In the genomic region with DNA sequence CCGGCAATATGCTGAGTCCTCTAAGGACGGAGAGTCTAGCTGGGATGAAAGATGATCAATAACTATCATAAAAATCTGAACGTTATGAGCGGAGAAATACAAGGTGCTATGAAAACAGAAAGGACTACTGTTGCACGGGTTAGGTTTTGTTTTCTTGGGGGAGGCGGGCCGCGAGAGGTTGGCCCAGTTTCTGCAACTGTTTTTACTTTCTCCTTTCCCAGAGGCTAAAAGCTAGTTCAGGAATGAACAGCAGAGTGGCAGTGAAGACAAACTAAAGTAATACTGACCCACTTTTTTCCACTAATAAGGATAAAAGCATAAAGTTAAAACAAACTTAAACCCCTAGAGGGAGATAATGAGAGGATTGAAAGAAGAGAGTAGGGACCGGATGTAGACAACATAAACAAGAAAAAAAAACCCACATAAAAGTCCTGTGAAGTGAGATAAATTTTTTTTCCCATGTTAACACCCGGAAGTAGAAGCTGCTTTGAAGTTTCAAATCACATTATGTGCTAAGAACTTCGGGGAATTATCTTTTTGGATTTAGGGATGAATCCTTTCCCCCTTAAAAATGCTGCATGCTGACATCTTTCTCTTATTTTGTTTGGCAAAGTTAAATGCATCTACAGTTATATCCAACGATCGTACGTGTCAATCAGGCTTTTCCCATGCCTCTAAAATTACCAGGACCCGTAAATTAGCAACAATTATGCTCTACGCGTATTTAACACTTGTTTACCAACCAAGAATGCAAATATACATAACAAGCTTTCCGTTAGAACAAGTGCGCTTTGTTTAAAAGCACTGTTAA, we compare ENCODE assay signal across 8 cellular contexts. TPM values are rescaled to one million over a fixed set of nuclear protein-coding genes. Genes with fewer than 3 reads are reported as not detected.
A peak's percentile ranks its signal among the peaks of the same experiment; 100 is the strongest.
DNase-seq lines count a peak whose midpoint lies in the region; ATAC-seq, FAIRE-seq and TF ChIP-seq lines count a peak whose summit lies in the region.

No MANE protein-coding gene starts in this region.

- intact Hi-C loops in kidney (cut with DNase I): loop anchor here (10.0 kb wide), 1 partner anchor 166 kb away; no protein-coding TSS in a partner anchor

- H3K4me3 ChIP-seq in DOHH2 (ENCODE audit: low read length) (peak overlapping the region; percentile 81), kidney (ENCODE audit: low read length in 2 of 2) (peak overlapping the region; percentile 93 to 98)

- FAIRE-seq in kidney (lab: Jason Lieb, UNC): peak; percentile 46

- H3K9me3 Mint-ChIP-seq in T-cell: no peaks in the 10 kb centered on the region

- H3K4me3 Mint-ChIP-seq in T-cell: peak overlapping the region; percentile 89 to 98 (median 95)

- CTCF ChIA-PET in T-cell (lab: Charles Lee): interaction anchor here (0.6 to 4.2 kb wide), 29 partner anchors 11 to 186 kb away, joined by 3 to 49 read pairs (median 5); a partner anchor contains a TSS

- peak overlapping the region; percentile 90 to 93 for H3K27ac Mint-ChIP-seq in T-cell

- peaks cover 35% of the 10 kb centered on the region for H3K79me2 ChIP-seq in DOHH2 (ENCODE audit: control insufficient read depth, low read length)

- peaks cover 33 to 38% (median 38%) of the 10 kb centered on the region in 3 donors for H3K4me1 Mint-ChIP-seq in T-cell

- H3K27ac ChIP-seq in DOHH2 (ENCODE audit: low read depth, low read length) (peak overlapping the region; percentile 93), caudate nucleus (ENCODE audit: low read depth, low read length) (peak overlapping the region; percentile 89), kidney (ENCODE audit: low read depth in 2 of 2, low read length in 2 of 2) (peak overlapping the region; percentile 90 to 93)

- TF ChIP-seq CTCF in DOHH2 (IDR thresholded peaks at IDR 0.05; ENCODE audit: low read depth, low read length, poor library complexity, severe bottlenecking): peak; percentile 64
- peak; percentile 42 for TF ChIP-seq CTCF in LNCAP (IDR thresholded peaks at IDR 0.05)
- TF ChIP-seq CTCF in kidney (IDR thresholded peaks at IDR 0.05; ENCODE audit: borderline replicate concordance, extremely low read depth, insufficient read depth): peak; percentile 14

- H3K4me2 ChIP-seq in DOHH2 (ENCODE audit: low read length): peak overlapping the region; percentile 97

- peaks cover 4% of the 10 kb centered on the region for H4K20me1 ChIP-seq in DOHH2 (ENCODE audit: control insufficient read depth, insufficient read depth, low read depth, low read length)

- peak in 27 of 34 experiments; percentile 7 to 61 (median 26) for DNase-seq in T-cell
- peak in 15 of 61 donors; percentile 5 to 54 (median 40) for DNase-seq in caudate nucleus (lab: John Stamatoyannopoulos, UW)
- no peak for DNase-seq in kidney
- peak; percentile 39 for DNase-seq in stimulated activated CD4-positive, alpha-beta T cell treated with anti-CD3 and anti-CD28 coated beads, Interleukin-4, amount 100 ng/mL, for 1 hour

- no peaks in the 10 kb centered on the region for H3K27me3 ChIP-seq in DOHH2 (ENCODE audit: control insufficient read depth, low read length)

- ATAC-seq in GM21717 (IDR thresholded peaks at IDR 0.05; ENCODE audit: unreplicated experiment): peak; percentile 25
- peak; percentile 2 to 30 (median 10) for ATAC-seq in T-cell (replicated peaks in 1 of 4)
- no peak for ATAC-seq in GM21360 (IDR thresholded peaks at IDR 0.05; ENCODE audit: unreplicated experiment)

- H3K27me3 Mint-ChIP-seq in T-cell: no peaks in the 10 kb centered on the region

- POLR2A ChIA-PET in T-cell (lab: Charles Lee): interaction anchor here (0.6 to 4.4 kb wide), 10 partner anchors 10 to 147 kb away, joined by 3 to 53 read pairs (median 4); a partner anchor contains a TSS

- no peaks in the 10 kb centered on the region for H3K9me2 ChIP-seq in DOHH2 (replicated peaks; ENCODE audit: control insufficient read depth, low read length)

- H3K36me3 Mint-ChIP-seq in T-cell: no peaks in the 10 kb centered on the region

- H3K36me3 ChIP-seq in DOHH2 (ENCODE audit: control insufficient read depth, low read length): peaks cover 11% of the 10 kb centered on the region; the same call in 1 of the 2 replicates
- H3K36me3 ChIP-seq in kidney (ENCODE audit: control insufficient read depth in 1 of 2, insufficient read depth in 2 of 2, low read length in 2 of 2): no peaks in the 10 kb centered on the region

- H3K9ac ChIP-seq in kidney (ENCODE audit: low read length in 2 of 2): peak overlapping the region; percentile 92 to 94

- H3K9me3 ChIP-seq in DOHH2 (ENCODE audit: control insufficient read depth, insufficient read depth, low read length): no peaks in the 10 kb centered on the region
- H3K9me3 ChIP-seq in kidney (ENCODE audit: control insufficient read depth in 1 of 2, low read length in 2 of 2): no peaks in the 10 kb centered on the region

- H3K4me1 ChIP-seq in DOHH2 (ENCODE audit: control insufficient read depth, low read length): peaks cover 54% of the 10 kb centered on the region
- peaks cover 2 to 7% of the 10 kb centered on the region in 2 donors for H3K4me1 ChIP-seq in kidney (ENCODE audit: control insufficient read depth in 1 of 2, insufficient read depth in 1 of 2, low read depth in 1 of 2, low read length in 2 of 2)

- peaks cover 18% of the 10 kb centered on the region for H3F3A ChIP-seq in DOHH2 (ENCODE audit: control insufficient read depth, insufficient read depth)

RNA-seq across cellular contexts. Expression of a gene that starts 1.0 kb away (rescaled TPM):
- 100 to 1,000 TPM in 1 of 5 donors, 10 to 100 TPM in 4; 56.4 to 114 (median 72.2) TPM for total RNA-seq in T-cell
- 35.7 TPM for total RNA-seq in kidney
- polyA plus RNA-seq in kidney (ENCODE audit: insufficient read depth, low read depth, low replicate concordance): 6.6 TPM

Comparison
In these comparisons a context has a peak if more than half of its experiments do, and no peak if none do; other contexts are left out.
1. CTCF ChIP-seq: peak in every context shown above with its lines; median percentile 64 in DOHH2; 42 in LNCAP; 14 in kidney.